Comparison of ENCODE assay signal across 28 cellular contexts in genomic region chr10:36519909-36520308, GRCh38.
"Had no signal": no experiment of that assay in that cellular context is flagged by ENCODE, and none has a peak within 500 bp of the region (broad histone marks: within the 10 kb centered on the region; RNA-seq: fewer than 3 reads in every experiment).

No MANE protein-coding gene starts in this region.

- H3K4me1 Mint-ChIP-seq: stimulated activated effector memory CD8-positive, alpha-beta T cell treated with anti-CD3 and anti-CD28 coated beads, Interleukin-12 subunit alpha, Interleukin-12 subunit beta, amount 100 ng/mL, for 72 hours; stimulated activated memory B cell treated with anti-CD40 and anti-IgM and Interleukin-4, amounts not matched to agents 10 μg/mL and 1 μg/mL and 100 μg/mL, for 72 hours; stimulated activated naive B cell treated with anti-CD40 and anti-IgM and Interleukin-4, amounts not matched to agents 10 μg/mL and 1 μg/mL and 100 μg/mL, for 72 hours; stimulated activated naive CD8-positive, alpha-beta T cell treated with anti-CD3 and anti-CD28 coated beads, Interleukin-15, amount 100 ng/mL, for 72 hours had no signal

- H3K4me3 Mint-ChIP-seq: stimulated activated effector memory CD8-positive, alpha-beta T cell treated with anti-CD3 and anti-CD28 coated beads, Interleukin-12 subunit alpha, Interleukin-12 subunit beta, amount 100 ng/mL, for 72 hours; stimulated activated memory B cell treated with anti-CD40 and anti-IgM and Interleukin-4, amounts not matched to agents 10 μg/mL and 1 μg/mL and 100 μg/mL, for 72 hours; stimulated activated naive B cell treated with anti-CD40 and anti-IgM and Interleukin-4, amounts not matched to agents 10 μg/mL and 1 μg/mL and 100 μg/mL, for 72 hours; stimulated activated naive CD8-positive, alpha-beta T cell treated with anti-CD3 and anti-CD28 coated beads, Interleukin-15, amount 100 ng/mL, for 72 hours; stimulated activated naive CD8-positive, alpha-beta T cell treated with anti-CD3 and anti-CD28 coated beads, Interleukin-15, Interleukin-2, amounts not matched to agents 100 ng/mL and 50 ng/mL, for 24 hours; type B pancreatic cell had no signal

- H3K27ac ChIP-seq: stomach, suprapubic skin, testis, thoracic aorta, thyroid gland, tibial artery, tibial nerve, transverse colon, upper lobe of left lung, upper lobe of right lung, uterus, vagina had no signal

- FAIRE-seq: urothelium cell line had no signal

- H3K4me3 ChIP-seq: stomach, suprapubic skin, testis, thoracic aorta, thyroid gland, tibial artery, tibial nerve, transverse colon, upper lobe of left lung, upper lobe of right lung, uterus, vagina had no signal

- H3K27me3 ChIP-seq: stomach, suprapubic skin, testis, thyroid gland, tibial artery, tibial nerve, transverse colon, upper lobe of left lung, upper lobe of right lung, uterus, vagina had no signal

- ATAC-seq: stimulated activated effector memory CD8-positive, alpha-beta T cell treated with anti-CD3 and anti-CD28 coated beads, Interleukin-12 subunit alpha, Interleukin-12 subunit beta, amount 100 ng/mL, for 72 hours; stimulated activated memory B cell treated with anti-CD40 and anti-IgM and Interleukin-4, amounts not matched to agents 10 μg/mL and 1 μg/mL and 100 μg/mL, for 72 hours; stimulated activated naive B cell treated with anti-CD40 and anti-IgM and Interleukin-4, amounts not matched to agents 10 μg/mL and 1 μg/mL and 100 μg/mL, for 72 hours; stimulated activated naive CD8-positive, alpha-beta T cell treated with anti-CD3 and anti-CD28 coated beads, Interleukin-15, amount 100 ng/mL, for 72 hours; stimulated activated naive CD8-positive, alpha-beta T cell treated with anti-CD3 and anti-CD28 coated beads, Interleukin-15, Interleukin-2, amounts not matched to agents 100 U/mL and 50 U/mL, for 24 hours; upper lobe of right lung had no signal

- H3K36me3 ChIP-seq: stomach, suprapubic skin, thoracic aorta, thyroid gland, tibial artery, tibial nerve, transverse colon, upper lobe of left lung, upper lobe of right lung, uterus, vagina had no signal

- H3K4me1 ChIP-seq: stomach, suprapubic skin, testis, thyroid gland, tibial artery, transverse colon, upper lobe of left lung, upper lobe of right lung, uterus, vagina had no signal

- H3K27ac Mint-ChIP-seq: stimulated activated effector memory CD8-positive, alpha-beta T cell treated with anti-CD3 and anti-CD28 coated beads, Interleukin-12 subunit alpha, Interleukin-12 subunit beta, amount 100 ng/mL, for 72 hours; stimulated activated memory B cell treated with anti-CD40 and anti-IgM and Interleukin-4, amounts not matched to agents 10 μg/mL and 1 μg/mL and 100 μg/mL, for 72 hours; stimulated activated naive B cell treated with anti-CD40 and anti-IgM and Interleukin-4, amounts not matched to agents 10 μg/mL and 1 μg/mL and 100 μg/mL, for 72 hours; stimulated activated naive CD8-positive, alpha-beta T cell treated with anti-CD3 and anti-CD28 coated beads, Interleukin-15, amount 100 ng/mL, for 72 hours; stimulated activated naive CD8-positive, alpha-beta T cell treated with anti-CD3 and anti-CD28 coated beads, Interleukin-15, Interleukin-2, amounts not matched to agents 100 ng/mL and 50 ng/mL, for 24 hours; type B pancreatic cell had no signal

- H3K36me3 Mint-ChIP-seq: stimulated activated effector memory CD8-positive, alpha-beta T cell treated with anti-CD3 and anti-CD28 coated beads, Interleukin-12 subunit alpha, Interleukin-12 subunit beta, amount 100 ng/mL, for 72 hours; stimulated activated memory B cell treated with anti-CD40 and anti-IgM and Interleukin-4, amounts not matched to agents 10 μg/mL and 1 μg/mL and 100 μg/mL, for 72 hours; stimulated activated naive B cell treated with anti-CD40 and anti-IgM and Interleukin-4, amounts not matched to agents 10 μg/mL and 1 μg/mL and 100 μg/mL, for 72 hours; type B pancreatic cell had no signal

- H3K27me3 Mint-ChIP-seq: stimulated activated memory B cell treated with anti-CD40 and anti-IgM and Interleukin-4, amounts not matched to agents 10 μg/mL and 1 μg/mL and 100 μg/mL, for 72 hours; stimulated activated naive B cell treated with anti-CD40 and anti-IgM and Interleukin-4, amounts not matched to agents 10 μg/mL and 1 μg/mL and 100 μg/mL, for 72 hours; stimulated activated naive CD8-positive, alpha-beta T cell treated with anti-CD3 and anti-CD28 coated beads, Interleukin-15, amount 100 ng/mL, for 72 hours; stimulated activated naive CD8-positive, alpha-beta T cell treated with anti-CD3 and anti-CD28 coated beads, Interleukin-15, Interleukin-2, amounts not matched to agents 100 ng/mL and 50 ng/mL, for 24 hours; type B pancreatic cell had no signal

- DNase-seq: stimulated activated CD4-positive, alpha-beta T cell treated with anti-CD3 and anti-CD28 coated beads, Interleukin-2, amount 100 ng/mL, for 48 hours; stimulated activated CD4-positive, alpha-beta T cell treated with anti-CD3 and anti-CD28 coated beads, Interleukin-4, amount 100 ng/mL, for 1 hour; stimulated activated CD4-positive, alpha-beta T cell treated with anti-CD3 and anti-CD28 coated beads, Interleukin-4, amount 100 ng/mL, for 24 hours; stimulated activated CD4-positive, alpha-beta T cell treated with anti-CD3 and anti-CD28 coated beads, Interleukin-4, amount 100 ng/mL, for 4 hours; stimulated activated CD8-positive, alpha-beta memory T cell treated with anti-CD3 and anti-CD28 coated beads, Interleukin-4, amount 100 ng/mL, for 48 hours; stimulated activated naive B cell treated with anti-CD40 and anti-IgM and Interleukin-4, amounts not matched to agents 10 μg/mL and 1 μg/mL and 100 μg/mL, for 72 hours; stimulated activated naive CD4-positive, alpha-beta T cell; stimulated activated naive CD4-positive, alpha-beta T cell treated with Interleukin-2 at 50 U/mL for 16 hours; stimulated activated naive CD8-positive, alpha-beta T cell treated with anti-CD3 and anti-CD28 coated beads, Interleukin-15, amount 100 ng/mL, for 72 hours; stimulated activated naive CD8-positive, alpha-beta T cell treated with anti-CD3 and anti-CD28 coated beads, Interleukin-15, Interleukin-2, amounts not matched to agents 100 U/mL and 50 U/mL, for 24 hours; stomach; substantia nigra; testis; thyroid gland; tibial artery; transverse colon; upper lobe of left lung; upper lobe of right lung; uterus had no signal

- H3K9me3 ChIP-seq: testis, thoracic aorta, thyroid gland, tibial artery, upper lobe of right lung, uterus, vagina had no signal
